Comparison of ENCODE assay signal across 8 cellular contexts in the genomic region with DNA sequence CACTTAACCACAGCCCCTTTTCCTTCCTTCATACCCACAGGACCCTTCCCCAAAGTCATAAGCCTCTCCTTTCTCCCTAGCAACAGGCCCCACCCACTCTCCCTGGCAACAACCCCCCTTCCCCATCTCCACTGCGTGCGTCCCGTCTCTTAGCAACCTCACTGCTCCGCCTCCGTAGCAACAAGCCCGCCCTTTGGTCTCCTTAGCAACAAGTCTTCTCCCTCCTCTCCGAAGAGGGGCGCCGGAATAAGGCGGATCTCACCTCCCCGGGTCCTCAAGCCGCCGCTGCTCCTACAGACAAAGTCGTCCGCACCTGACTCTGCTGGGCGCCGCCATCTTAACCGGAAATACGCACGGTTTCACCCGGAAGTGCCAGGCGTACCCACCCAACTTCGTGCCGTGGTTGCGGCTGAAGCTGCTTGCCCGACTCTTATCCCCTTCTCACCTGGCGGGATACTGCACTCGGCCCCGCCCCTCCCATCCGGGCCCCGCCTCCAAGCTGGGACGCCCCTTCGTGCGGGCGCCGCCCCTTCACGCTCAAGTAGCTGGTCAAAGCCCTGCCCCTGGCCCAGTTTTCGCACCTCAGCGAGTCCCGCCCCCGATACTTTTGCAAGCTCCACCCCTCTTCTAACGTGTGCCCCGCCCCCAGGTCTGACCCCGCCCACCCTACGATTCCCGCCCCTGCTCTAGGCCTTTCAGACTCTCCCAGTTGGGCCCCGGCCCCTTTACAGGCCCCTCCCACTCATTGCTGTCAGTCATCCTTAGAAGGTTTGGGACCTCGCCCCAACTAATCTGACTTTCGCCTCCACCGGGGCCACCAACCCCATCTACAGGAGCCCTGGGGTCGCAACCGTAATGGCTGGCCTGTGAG. TPM values are rescaled to one million over a fixed set of nuclear protein-coding genes. Genes with fewer than 3 reads are reported as not detected.
DNase-seq lines count a peak whose midpoint lies in the region; ATAC-seq and TF ChIP-seq lines count a peak whose summit lies in the region.

A gene with protein sequence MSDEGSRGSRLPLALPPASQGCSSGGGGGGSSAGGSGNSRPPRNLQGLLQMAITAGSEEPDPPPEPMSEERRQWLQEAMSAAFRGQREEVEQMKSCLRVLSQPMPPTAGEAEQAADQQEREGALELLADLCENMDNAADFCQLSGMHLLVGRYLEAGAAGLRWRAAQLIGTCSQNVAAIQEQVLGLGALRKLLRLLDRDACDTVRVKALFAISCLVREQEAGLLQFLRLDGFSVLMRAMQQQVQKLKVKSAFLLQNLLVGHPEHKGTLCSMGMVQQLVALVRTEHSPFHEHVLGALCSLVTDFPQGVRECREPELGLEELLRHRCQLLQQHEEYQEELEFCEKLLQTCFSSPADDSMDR (minus strand): TSS at position 338 of the 871 bp plus-strand sequence. CDS start 502 bp downstream, outside the sequence.

- peaks cover 19% of the 10 kb centered on the region for H3K36me3 Mint-ChIP-seq in activated T-cell treated with anti-CD3 and anti-CD28 coated beads, Interleukin-2, amount 50 U/mL, for 4 hours (ENCODE audit: insufficient read depth)

- TF ChIP-seq CTCF in Panc1 (IDR thresholded peaks at IDR 0.05): no peak

- intact Hi-C loops in Panc1 (cut with micrococcal nuclease; ENCODE audit: unreplicated experiment): no loop called here

- in situ Hi-C loops in Panc1 (cut with HindIII; ENCODE audit: low pct_unique_long_range_greater_than_20kb, low sequenced_read_pairs): no loop called here

- H3K27me3 Mint-ChIP-seq in activated T-cell treated with anti-CD3 and anti-CD28 coated beads, Interleukin-2, amount 50 U/mL, for 4 hours (ENCODE audit: low read depth): no peaks in the 10 kb centered on the region

- H3K4me1 ChIP-seq in Panc1 (ENCODE audit: control insufficient read depth, insufficient read depth, low read length): peaks cover 15% of the 10 kb centered on the region
- peaks cover 21% of the 10 kb centered on the region for H3K4me1 ChIP-seq in muscle layer of colon (ENCODE audit: insufficient read depth, low read length)

- no peaks in the 10 kb centered on the region for H3K9me3 Mint-ChIP-seq in activated T-cell treated with anti-CD3 and anti-CD28 coated beads, Interleukin-2, amount 50 U/mL, for 4 hours

- H3K4me3 Mint-ChIP-seq in activated T-cell treated with anti-CD3 and anti-CD28 coated beads, Interleukin-2, amount 50 U/mL, for 4 hours: peak within 1 kb of the TSS; percentile 98

- H3K4me3 ChIP-seq in Panc1 (ENCODE audit: low read depth in 2 of 2, low read length in 2 of 2) (peak within 1 kb of the TSS; percentile 66 to 68), muscle layer of colon (ENCODE audit: low read depth in 1 of 2, low read length in 2 of 2) (peak within 1 kb of the TSS; percentile 73 to 96)

- POLR2A ChIA-PET in Panc1 (lab: Charles Lee): interaction anchor here (0.6 to 1.2 kb wide), 2 partner anchors 21 to 59 kb away, joined by 6 to 7 read pairs; a partner anchor contains a TSS

- H3K27me3 ChIP-seq in Panc1 (ENCODE audit: control insufficient read depth, insufficient read depth, low read length) (no peaks in the 10 kb centered on the region), muscle layer of colon (ENCODE audit: control insufficient read depth in 1 of 2, insufficient read depth in 2 of 2, low read length in 2 of 2) (no peaks in the 10 kb centered on the region)

- H3K36me3 ChIP-seq in Panc1 (ENCODE audit: control insufficient read depth, insufficient read depth, low read length) (no peaks in the 10 kb centered on the region), muscle layer of colon (ENCODE audit: insufficient read depth, low read length) (peaks cover 11% of the 10 kb centered on the region)

- CTCF ChIA-PET in Panc1 (lab: Charles Lee): no interaction called here

- ATAC-seq in GM21717 (IDR thresholded peaks at IDR 0.05; ENCODE audit: unreplicated experiment): peak; percentile 67
- peak; percentile 97 for ATAC-seq in Panc1
- peak; percentile 91 to 92 for ATAC-seq in activated T-cell treated with anti-CD3 and anti-CD28 coated beads, Interleukin-2, amount 50 U/mL, for 4 hours
- peak; percentile 93 for ATAC-seq in esophagus mucosa

- no TSS peak for BruUV-seq in Panc1 (replicated peaks; lab: Mats Ljungman, UMichigan)

- peak; percentile 95 for DNase-seq in DMS114 treated with DMSO at 0.1 percent for 48 hours (lab: John Stamatoyannopoulos, UW; ENCODE audit: unreplicated experiment)
- peak; percentile 94 for DNase-seq in KG1 (lab: John Stamatoyannopoulos, UW)
- peak; percentile 90 for DNase-seq in Panc1 (ENCODE audit: low read depth, low spot score)
- peak; percentile 90 for DNase-seq in activated T-cell treated with anti-CD3 and anti-CD28 coated beads, Interleukin-2, amount 50 U/mL, for 4 hours
- peak; percentile 90 for DNase-seq in stimulated activated CD8-positive, alpha-beta memory T cell treated with anti-CD3 and anti-CD28 coated beads, Interleukin-7, amount 100 ng/mL, for 24 hours (ENCODE audit: low read depth)

- H3K27ac ChIP-seq in Panc1 (ENCODE audit: low read length) (peak within 1 kb of the TSS; percentile 76), muscle layer of colon (ENCODE audit: low read depth, low read length) (peak within 1 kb of the TSS; percentile 53)

- H3K9ac ChIP-seq in muscle layer of colon (ENCODE audit: low read length): peak within 1 kb of the TSS; percentile 65

- H3K4me1 Mint-ChIP-seq in activated T-cell treated with anti-CD3 and anti-CD28 coated beads, Interleukin-2, amount 50 U/mL, for 4 hours (ENCODE audit: low read depth): peaks cover 38% of the 10 kb centered on the region

- H3K9me3 ChIP-seq in Panc1 (ENCODE audit: control insufficient read depth, insufficient read depth, low read depth, low read length) (no peaks in the 10 kb centered on the region), muscle layer of colon (ENCODE audit: low read length) (no peaks in the 10 kb centered on the region)

RNA-seq across cellular contexts. Expression of the gene that starts here (rescaled TPM):
- total RNA-seq in Panc1 (2021; ENCODE audit: unreplicated experiment) (84.2 TPM), esophagus mucosa (31.2 TPM)
- 155 TPM for polyA plus RNA-seq in Panc1 (2012; ENCODE audit: insufficient read length)
- 100 to 1,000 TPM; 113 to 139 (median 121) TPM for total RNA-seq in activated T-cell treated with anti-CD3 and anti-CD28 coated beads, Interleukin-2, amount 50 U/mL, for 4 hours

Comparison
In these comparisons a context has a peak if more than half of its experiments do, and no peak if none do; other contexts are left out.
1. Peak in every context shown above with its lines: DNase-seq, ATAC-seq, H3K4me3 ChIP-seq and H3K27ac ChIP-seq.